2 cellular contexts compared by ENCODE assay signal in the genomic region with DNA sequence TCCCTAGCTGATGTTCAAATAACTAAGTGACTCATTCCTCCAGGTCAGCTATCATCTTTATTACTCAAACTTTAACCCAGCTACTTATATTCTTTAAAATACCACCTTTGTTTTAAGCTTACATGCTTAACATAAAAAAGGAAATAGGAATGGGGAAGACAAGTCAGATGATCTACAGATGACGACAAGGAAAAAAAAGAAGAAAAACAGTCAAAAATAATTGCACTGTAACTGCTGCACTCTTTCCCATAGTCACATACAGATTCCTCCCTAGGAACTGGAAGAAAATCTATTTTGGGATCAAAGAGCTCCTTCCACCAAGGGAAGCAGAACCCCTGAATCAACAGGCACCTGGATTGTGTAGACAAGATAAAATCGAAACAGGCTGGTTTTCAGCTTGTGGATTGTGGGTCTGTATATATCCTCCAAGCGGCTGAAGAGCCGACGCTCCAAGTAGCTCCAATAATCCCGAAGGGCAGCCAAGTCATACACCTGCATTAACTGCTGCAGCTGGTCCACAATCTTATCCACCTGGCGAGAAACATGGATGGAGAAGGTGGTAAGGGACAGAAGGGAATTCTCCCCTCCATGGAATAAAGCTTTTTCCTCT.
A peak's percentile ranks its signal among the peaks of the same experiment; 100 is the strongest.
TF ChIP-seq lines count a peak whose summit lies in the region.

No MANE protein-coding gene starts in this region.

TF ChIP-seq in HEK293, 187 proteins besides CTCF, POLR2A, EP300 and RAD21:
- peak; percentile 52; the same call in 1 of the 2 replicates for TF ChIP-seq SCRT2 (tag by site-specific recombination; IDR thresholded peaks at IDR 0.05)
- TF ChIP-seq IKZF3 (tag by site-specific recombination; IDR thresholded peaks at IDR 0.05): 0 out of 2 replicates have a peak, but pooled peaks have one; percentile 23
- TF ChIP-seq ZNF830 (tag by site-specific recombination; IDR thresholded peaks at IDR 0.05; ENCODE audit: low read depth): no peak
- no peak for TF ChIP-seq ZNF341 (tag by site-specific recombination; IDR thresholded peaks at IDR 0.05; ENCODE audit: low read depth)
- TF ChIP-seq ZBTB20 (tag by site-specific recombination; IDR thresholded peaks at IDR 0.05): peak; percentile 64
- TF ChIP-seq ZNF184 (tag by site-specific recombination; IDR thresholded peaks at IDR 0.05): no peak
- no peak for TF ChIP-seq ZNF76 (tag by site-specific recombination; IDR thresholded peaks at IDR 0.05; ENCODE audit: borderline replicate concordance, low read depth)
- no peak for TF ChIP-seq ZNF121 (tag by site-specific recombination; IDR thresholded peaks at IDR 0.05)
- TF ChIP-seq HOXC10 (CRISPR knock-in tag; IDR thresholded peaks at IDR 0.05): no peak
- 0 out of 2 replicates have a peak, but pooled peaks have one; percentile 10 for TF ChIP-seq SCRT1 (tag by site-specific recombination; IDR thresholded peaks at IDR 0.05; ENCODE audit: borderline replicate concordance)
TF ChIP-seq in HEK293: peak in this region for 4.

TF ChIP-seq in K562, 482 proteins besides CTCF, POLR2A, EP300 and RAD21:
- TF ChIP-seq, protein P1, sequence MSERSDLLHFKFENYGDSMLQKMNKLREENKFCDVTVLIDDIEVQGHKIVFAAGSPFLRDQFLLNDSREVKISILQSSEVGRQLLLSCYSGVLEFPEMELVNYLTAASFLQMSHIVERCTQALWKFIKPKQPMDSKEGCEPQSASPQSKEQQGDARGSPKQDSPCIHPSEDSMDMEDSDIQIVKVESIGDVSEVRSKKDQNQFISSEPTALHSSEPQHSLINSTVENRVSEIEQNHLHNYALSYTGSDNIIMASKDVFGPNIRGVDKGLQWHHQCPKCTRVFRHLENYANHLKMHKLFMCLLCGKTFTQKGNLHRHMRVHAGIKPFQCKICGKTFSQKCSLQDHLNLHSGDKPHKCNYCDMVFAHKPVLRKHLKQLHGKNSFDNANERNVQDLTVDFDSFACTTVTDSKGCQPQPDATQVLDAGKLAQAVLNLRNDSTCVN (CRISPR knock-in tag; IDR thresholded peaks at IDR 0.05): no peak
- TF ChIP-seq, protein P2, sequence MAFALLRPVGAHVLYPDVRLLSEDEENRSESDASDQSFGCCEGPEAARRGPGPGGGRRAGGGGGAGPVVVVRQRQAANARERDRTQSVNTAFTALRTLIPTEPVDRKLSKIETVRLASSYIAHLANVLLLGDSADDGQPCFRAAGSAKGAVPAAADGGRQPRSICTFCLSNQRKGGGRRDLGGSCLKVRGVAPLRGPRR (CRISPR knock-in tag; IDR thresholded peaks at IDR 0.05): no peak
- TF ChIP-seq WHSC1 (IDR thresholded peaks at IDR 0.05; ENCODE audit: low read length) (no peak), CBX8 (IDR thresholded peaks at IDR 0.05; ENCODE audit: borderline replicate concordance, extremely low read depth, low read depth, low read length, poor library complexity, severe bottlenecking) (no peak), MYNN (IDR thresholded peaks at IDR 0.05) (no peak), MYNN (CRISPR knock-in tag; IDR thresholded peaks at IDR 0.05) (no peak), RB1 (IDR thresholded peaks at IDR 0.05; ENCODE audit: low read depth) (no peak), BRCA1 (IDR thresholded peaks at IDR 0.05) (no peak), BRCA1 (CRISPR knock-in tag; IDR thresholded peaks at IDR 0.05) (no peak), ZSCAN29 (IDR thresholded peaks at IDR 0.05) (no peak), HDAC8 (tag; IDR thresholded peaks at IDR 0.05) (no peak), SIN3A (IDR thresholded peaks at IDR 0.05; ENCODE audit: borderline replicate concordance in 2 of 2, control insufficient read depth in 1 of 2, low read depth in 2 of 2, low read length in 2 of 2) (no peak)
- TF ChIP-seq, protein P3, sequence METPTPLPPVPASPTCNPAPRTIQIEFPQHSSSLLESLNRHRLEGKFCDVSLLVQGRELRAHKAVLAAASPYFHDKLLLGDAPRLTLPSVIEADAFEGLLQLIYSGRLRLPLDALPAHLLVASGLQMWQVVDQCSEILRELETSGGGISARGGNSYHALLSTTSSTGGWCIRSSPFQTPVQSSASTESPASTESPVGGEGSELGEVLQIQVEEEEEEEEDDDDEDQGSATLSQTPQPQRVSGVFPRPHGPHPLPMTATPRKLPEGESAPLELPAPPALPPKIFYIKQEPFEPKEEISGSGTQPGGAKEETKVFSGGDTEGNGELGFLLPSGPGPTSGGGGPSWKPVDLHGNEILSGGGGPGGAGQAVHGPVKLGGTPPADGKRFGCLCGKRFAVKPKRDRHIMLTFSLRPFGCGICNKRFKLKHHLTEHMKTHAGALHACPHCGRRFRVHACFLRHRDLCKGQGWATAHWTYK (CRISPR knock-in tag; IDR thresholded peaks at IDR 0.05): no peak
- TF ChIP-seq, protein P4, sequence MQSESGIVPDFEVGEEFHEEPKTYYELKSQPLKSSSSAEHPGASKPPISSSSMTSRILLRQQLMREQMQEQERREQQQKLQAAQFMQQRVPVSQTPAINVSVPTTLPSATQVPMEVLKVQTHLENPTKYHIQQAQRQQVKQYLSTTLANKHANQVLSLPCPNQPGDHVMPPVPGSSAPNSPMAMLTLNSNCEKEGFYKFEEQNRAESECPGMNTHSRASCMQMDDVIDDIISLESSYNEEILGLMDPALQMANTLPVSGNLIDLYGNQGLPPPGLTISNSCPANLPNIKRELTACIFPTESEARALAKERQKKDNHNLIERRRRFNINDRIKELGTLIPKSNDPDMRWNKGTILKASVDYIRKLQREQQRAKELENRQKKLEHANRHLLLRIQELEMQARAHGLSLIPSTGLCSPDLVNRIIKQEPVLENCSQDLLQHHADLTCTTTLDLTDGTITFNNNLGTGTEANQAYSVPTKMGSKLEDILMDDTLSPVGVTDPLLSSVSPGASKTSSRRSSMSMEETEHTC (IDR thresholded peaks at IDR 0.05): no peak
- TF ChIP-seq, protein P5, sequence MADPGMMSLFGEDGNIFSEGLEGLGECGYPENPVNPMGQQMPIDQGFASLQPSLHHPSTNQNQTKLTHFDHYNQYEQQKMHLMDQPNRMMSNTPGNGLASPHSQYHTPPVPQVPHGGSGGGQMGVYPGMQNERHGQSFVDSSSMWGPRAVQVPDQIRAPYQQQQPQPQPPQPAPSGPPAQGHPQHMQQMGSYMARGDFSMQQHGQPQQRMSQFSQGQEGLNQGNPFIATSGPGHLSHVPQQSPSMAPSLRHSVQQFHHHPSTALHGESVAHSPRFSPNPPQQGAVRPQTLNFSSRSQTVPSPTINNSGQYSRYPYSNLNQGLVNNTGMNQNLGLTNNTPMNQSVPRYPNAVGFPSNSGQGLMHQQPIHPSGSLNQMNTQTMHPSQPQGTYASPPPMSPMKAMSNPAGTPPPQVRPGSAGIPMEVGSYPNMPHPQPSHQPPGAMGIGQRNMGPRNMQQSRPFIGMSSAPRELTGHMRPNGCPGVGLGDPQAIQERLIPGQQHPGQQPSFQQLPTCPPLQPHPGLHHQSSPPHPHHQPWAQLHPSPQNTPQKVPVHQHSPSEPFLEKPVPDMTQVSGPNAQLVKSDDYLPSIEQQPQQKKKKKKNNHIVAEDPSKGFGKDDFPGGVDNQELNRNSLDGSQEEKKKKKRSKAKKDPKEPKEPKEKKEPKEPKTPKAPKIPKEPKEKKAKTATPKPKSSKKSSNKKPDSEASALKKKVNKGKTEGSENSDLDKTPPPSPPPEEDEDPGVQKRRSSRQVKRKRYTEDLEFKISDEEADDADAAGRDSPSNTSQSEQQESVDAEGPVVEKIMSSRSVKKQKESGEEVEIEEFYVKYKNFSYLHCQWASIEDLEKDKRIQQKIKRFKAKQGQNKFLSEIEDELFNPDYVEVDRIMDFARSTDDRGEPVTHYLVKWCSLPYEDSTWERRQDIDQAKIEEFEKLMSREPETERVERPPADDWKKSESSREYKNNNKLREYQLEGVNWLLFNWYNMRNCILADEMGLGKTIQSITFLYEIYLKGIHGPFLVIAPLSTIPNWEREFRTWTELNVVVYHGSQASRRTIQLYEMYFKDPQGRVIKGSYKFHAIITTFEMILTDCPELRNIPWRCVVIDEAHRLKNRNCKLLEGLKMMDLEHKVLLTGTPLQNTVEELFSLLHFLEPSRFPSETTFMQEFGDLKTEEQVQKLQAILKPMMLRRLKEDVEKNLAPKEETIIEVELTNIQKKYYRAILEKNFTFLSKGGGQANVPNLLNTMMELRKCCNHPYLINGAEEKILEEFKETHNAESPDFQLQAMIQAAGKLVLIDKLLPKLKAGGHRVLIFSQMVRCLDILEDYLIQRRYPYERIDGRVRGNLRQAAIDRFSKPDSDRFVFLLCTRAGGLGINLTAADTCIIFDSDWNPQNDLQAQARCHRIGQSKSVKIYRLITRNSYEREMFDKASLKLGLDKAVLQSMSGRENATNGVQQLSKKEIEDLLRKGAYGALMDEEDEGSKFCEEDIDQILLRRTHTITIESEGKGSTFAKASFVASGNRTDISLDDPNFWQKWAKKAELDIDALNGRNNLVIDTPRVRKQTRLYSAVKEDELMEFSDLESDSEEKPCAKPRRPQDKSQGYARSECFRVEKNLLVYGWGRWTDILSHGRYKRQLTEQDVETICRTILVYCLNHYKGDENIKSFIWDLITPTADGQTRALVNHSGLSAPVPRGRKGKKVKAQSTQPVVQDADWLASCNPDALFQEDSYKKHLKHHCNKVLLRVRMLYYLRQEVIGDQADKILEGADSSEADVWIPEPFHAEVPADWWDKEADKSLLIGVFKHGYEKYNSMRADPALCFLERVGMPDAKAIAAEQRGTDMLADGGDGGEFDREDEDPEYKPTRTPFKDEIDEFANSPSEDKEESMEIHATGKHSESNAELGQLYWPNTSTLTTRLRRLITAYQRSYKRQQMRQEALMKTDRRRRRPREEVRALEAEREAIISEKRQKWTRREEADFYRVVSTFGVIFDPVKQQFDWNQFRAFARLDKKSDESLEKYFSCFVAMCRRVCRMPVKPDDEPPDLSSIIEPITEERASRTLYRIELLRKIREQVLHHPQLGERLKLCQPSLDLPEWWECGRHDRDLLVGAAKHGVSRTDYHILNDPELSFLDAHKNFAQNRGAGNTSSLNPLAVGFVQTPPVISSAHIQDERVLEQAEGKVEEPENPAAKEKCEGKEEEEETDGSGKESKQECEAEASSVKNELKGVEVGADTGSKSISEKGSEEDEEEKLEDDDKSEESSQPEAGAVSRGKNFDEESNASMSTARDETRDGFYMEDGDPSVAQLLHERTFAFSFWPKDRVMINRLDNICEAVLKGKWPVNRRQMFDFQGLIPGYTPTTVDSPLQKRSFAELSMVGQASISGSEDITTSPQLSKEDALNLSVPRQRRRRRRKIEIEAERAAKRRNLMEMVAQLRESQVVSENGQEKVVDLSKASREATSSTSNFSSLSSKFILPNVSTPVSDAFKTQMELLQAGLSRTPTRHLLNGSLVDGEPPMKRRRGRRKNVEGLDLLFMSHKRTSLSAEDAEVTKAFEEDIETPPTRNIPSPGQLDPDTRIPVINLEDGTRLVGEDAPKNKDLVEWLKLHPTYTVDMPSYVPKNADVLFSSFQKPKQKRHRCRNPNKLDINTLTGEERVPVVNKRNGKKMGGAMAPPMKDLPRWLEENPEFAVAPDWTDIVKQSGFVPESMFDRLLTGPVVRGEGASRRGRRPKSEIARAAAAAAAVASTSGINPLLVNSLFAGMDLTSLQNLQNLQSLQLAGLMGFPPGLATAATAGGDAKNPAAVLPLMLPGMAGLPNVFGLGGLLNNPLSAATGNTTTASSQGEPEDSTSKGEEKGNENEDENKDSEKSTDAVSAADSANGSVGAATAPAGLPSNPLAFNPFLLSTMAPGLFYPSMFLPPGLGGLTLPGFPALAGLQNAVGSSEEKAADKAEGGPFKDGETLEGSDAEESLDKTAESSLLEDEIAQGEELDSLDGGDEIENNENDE (IDR thresholded peaks at IDR 0.05; ENCODE audit: low read depth, low read length): no peak
- TF ChIP-seq, protein P6, sequence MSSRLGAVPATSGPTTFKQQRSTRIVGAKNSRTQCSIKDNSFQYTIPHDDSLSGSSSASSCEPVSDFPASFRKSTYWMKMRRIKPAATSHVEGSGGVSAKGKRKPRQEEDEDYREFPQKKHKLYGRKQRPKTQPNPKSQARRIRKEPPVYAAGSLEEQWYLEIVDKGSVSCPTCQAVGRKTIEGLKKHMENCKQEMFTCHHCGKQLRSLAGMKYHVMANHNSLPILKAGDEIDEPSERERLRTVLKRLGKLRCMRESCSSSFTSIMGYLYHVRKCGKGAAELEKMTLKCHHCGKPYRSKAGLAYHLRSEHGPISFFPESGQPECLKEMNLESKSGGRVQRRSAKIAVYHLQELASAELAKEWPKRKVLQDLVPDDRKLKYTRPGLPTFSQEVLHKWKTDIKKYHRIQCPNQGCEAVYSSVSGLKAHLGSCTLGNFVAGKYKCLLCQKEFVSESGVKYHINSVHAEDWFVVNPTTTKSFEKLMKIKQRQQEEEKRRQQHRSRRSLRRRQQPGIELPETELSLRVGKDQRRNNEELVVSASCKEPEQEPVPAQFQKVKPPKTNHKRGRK (tag; IDR thresholded peaks at IDR 0.05): no peak
